ENCODE assay signal across 19 cellular contexts in genomic region chr10:89550509-89550908, GRCh38. TPM values are rescaled to one million over a fixed set of nuclear protein-coding genes. Genes with fewer than 3 reads are reported as not detected.
DNase-seq lines count a peak whose midpoint lies in the region; ATAC-seq, FAIRE-seq and TF ChIP-seq lines count a peak whose summit lies in the region.
"Had no signal": no experiment of that assay in that cellular context is flagged by ENCODE, and none has a peak within 500 bp of the region (broad histone marks: within the 10 kb centered on the region; RNA-seq: fewer than 3 reads in every experiment).

No MANE protein-coding gene starts in this region.

- H3K4me1 ChIP-seq in right atrium auricular region (peaks cover 0 to 19% of the 10 kb centered on the region in 2 donors), adrenal gland (replicated peaks in 1 of 2) (peaks cover 0 to 3% of the 10 kb centered on the region in 2 donors)

- no peaks in the 10 kb centered on the region for H3K27me3 ChIP-seq in right atrium auricular region
- H3K27me3 ChIP-seq in adrenal gland: no peaks in the 10 kb centered on the region

- no peak for TF ChIP-seq POLR2A in adrenal gland (IDR thresholded peaks at IDR 0.05)

- H3K4me3 ChIP-seq in right atrium auricular region (no peak overlapping the region), adrenal gland (no peak overlapping the region)

- WGBS in adrenal gland, 4 donors: 64 to 70% (median 69%) methylated on average over 5 of the region's 5 CpGs

- H3K36me3 ChIP-seq in right atrium auricular region (no peaks in the 10 kb centered on the region), adrenal gland (replicated peaks in 1 of 2) (no peaks in the 10 kb centered on the region)

- FAIRE-seq in urothelium cell line (lab: Jason Lieb, UNC): no peak
- FAIRE-seq: astrocyte, H54, kidney had no signal

- intact Hi-C loops in Right ventricle myocardium inferior (cut with DNase I): loop anchor here (5.0 kb wide), 1 partner anchor 83 kb away; no protein-coding TSS in a partner anchor
- intact Hi-C loops in adrenal gland (cut with DNase I): no loop called here

- no peaks in the 10 kb centered on the region for H3K9me3 ChIP-seq in right atrium auricular region
- no peaks in the 10 kb centered on the region for H3K9me3 ChIP-seq in adrenal gland (replicated peaks in 1 of 3)

- DNase-seq in Right ventricle myocardium inferior (ENCODE audit: missing footprints) (no peak), right atrium auricular region (ENCODE audit: low spot score) (no peak), OCI-M1 (lab: John Stamatoyannopoulos, UW) (peak; percentile 52), glomerular visceral epithelial cell (ENCODE audit: extremely low spot score) (peak; percentile 21), urothelium cell line (ENCODE audit: low spot score) (peak; percentile 32), GM10266 (ENCODE audit: extremely low spot score) (no peak), adrenal gland (no peak)
- DNase-seq: activated CD4-positive, alpha-beta T cell treated with anti-CD3 and anti-CD28 coated beads, Interleukin-2, amount 10 ng/mL, durations not matched to agents 24 days and 14 days; activated naive CD4-positive, alpha-beta T cell treated with Interleukin-2 at 50 U/mL for 16 hours; head of caudate nucleus; kidney; NCI-H187 treated with DMSO at 0.1 percent for 48 hours; NCI-H526 treated with DMSO at 0.1 percent for 48 hours; SIG-M5 had no signal

- ATAC-seq in Right ventricle myocardium inferior (peak; percentile 74), HG02588 (IDR thresholded peaks at IDR 0.05; ENCODE audit: unreplicated experiment) (no peak)
- ATAC-seq: sciatic nerve had no signal

- TF ChIP-seq CTCF in right atrium auricular region (IDR thresholded peaks at IDR 0.05) (no peak), GM10266 (IDR thresholded peaks at IDR 0.05; ENCODE audit: control insufficient read depth, insufficient read depth, low read depth, missing control alignments) (no peak), adrenal gland (IDR thresholded peaks at IDR 0.05) (no peak)

- H3K27ac ChIP-seq in right atrium auricular region (peak overlapping the region in 1 of 2 donors; percentile 55), adrenal gland (no peak overlapping the region)
- H3K27ac ChIP-seq: epithelial cell of prostate had no signal

RNA-seq across cellular contexts. Expression of gene SLC16A12, which starts 15.1 kb away (rescaled TPM):
- total RNA-seq in Right ventricle myocardium inferior (1.1 TPM), right atrium auricular region (10 to 100 TPM in 1 of 2 donors, 1 to 10 TPM in 1; 6.0 to 10.0 TPM), adrenal gland (1 to 10 TPM in 1 of 8 donors, under 1 TPM in 6, not detected in 1; 0.25 to 1.3 (median 0.53) TPM)
- polyA plus RNA-seq in adrenal gland: 1 to 10 TPM in 1 of 3 donors, under 1 TPM in 2; 0.44 to 2.4 (median 0.88) TPM
- total RNA-seq: activated CD4-positive, alpha-beta T cell treated with anti-CD3 and anti-CD28 coated beads, Interleukin-2, amount 10 ng/mL, durations not matched to agents 24 days and 14 days had no signal

Comparison
In these comparisons a context has a peak if more than half of its experiments do, and no peak if none do; other contexts are left out.
1. DNase-seq: peak in OCI-M1 (single experiment), glomerular visceral epithelial cell (single experiment) and urothelium cell line (single experiment); none in Right ventricle myocardium inferior (single experiment), right atrium auricular region (single experiment), GM10266 (single experiment) and adrenal gland (0 of 7).